ENCODE assay signal across 10 cellular contexts in the genomic region with DNA sequence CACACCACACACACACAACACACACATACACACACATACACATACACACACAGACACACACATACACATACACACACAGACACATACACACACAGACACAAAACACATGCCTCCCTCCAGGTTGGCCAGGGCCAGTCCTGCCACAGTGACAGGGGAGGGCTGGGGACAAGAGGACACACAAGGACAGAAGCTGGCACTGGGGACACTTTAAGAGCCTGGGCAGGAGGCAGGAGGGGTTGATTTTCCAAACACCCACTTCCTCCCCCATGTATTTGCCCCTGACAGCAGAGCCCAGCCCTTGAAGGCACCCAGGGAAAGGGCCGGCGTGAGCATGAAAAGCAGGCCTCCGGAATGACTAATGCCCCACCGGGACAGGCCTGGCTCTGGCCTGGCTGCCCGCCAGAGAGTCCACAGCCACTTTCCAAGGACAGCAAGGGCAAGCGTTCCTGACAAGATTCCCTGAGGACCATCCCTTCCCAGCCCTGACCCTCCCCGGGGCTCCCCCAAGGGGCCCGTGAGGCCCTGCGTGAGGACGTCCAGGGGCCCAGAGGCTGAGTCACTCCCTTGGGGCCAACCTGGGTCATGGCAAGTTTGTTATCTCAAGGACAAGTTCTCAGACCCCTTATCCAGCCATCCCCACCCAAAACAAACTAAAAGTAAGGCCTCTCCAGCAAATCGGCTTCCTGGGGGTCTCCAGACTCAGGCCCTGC.
DNase-seq lines count a peak whose midpoint lies in the region; ATAC-seq and TF ChIP-seq lines count a peak whose summit lies in the region.
"Had no signal": no experiment of that assay in that cellular context is flagged by ENCODE, and none has a peak within 500 bp of the region (broad histone marks: within the 10 kb centered on the region; RNA-seq: fewer than 3 reads in every experiment).

No MANE protein-coding gene starts in this region.

- no peak for ATAC-seq in HG02610 (IDR thresholded peaks at IDR 0.05; ENCODE audit: unreplicated experiment)
- ATAC-seq: activated CD4-positive, CD25-positive, alpha-beta regulatory T cell treated with anti-CD3 and anti-CD28 coated beads, Interleukin-2, amount 50 U/mL, for 24 hours had no signal

- H3K4me1 ChIP-seq in vagina = peaks cover 24% of the 10 kb centered on the region

- no peak for TF ChIP-seq CTCF in vagina (IDR thresholded peaks at IDR 0.05)

- peak; percentile 54 for DNase-seq in activated effector memory CD4-positive, alpha-beta T cell treated with anti-CD3 and anti-CD28 coated beads, Interleukin-2, amount 50 U/mL, for 16 hours
- DNase-seq in activated effector memory CD4-positive, alpha-beta T cell treated with Interleukin-2 at 50 U/mL for 16 hours = no peak
- DNase-seq in erythroblast (lab: John Stamatoyannopoulos, UW) (peak; percentile 88 to 91), midbrain (lab: John Stamatoyannopoulos, UW) (peak; percentile 14), vagina (ENCODE audit: extremely low spot score in 2 of 2) (peak; percentile 77 to 82), cerebellar nuclear complex (lab: John Stamatoyannopoulos, UW) (no peak), SW 1271 (lab: John Stamatoyannopoulos, UW) (no peak)
- DNase-seq: NCI-H1436 treated with DMSO at 0.1 percent for 48 hours had no signal

- no peak overlapping the region for H3K4me3 ChIP-seq in vagina

- H3K27ac ChIP-seq in vagina = peak overlapping the region; percentile 81

- no peak for TF ChIP-seq POLR2A in erythroblast (IDR thresholded peaks at IDR 0.05; ENCODE audit: low read length)
- TF ChIP-seq POLR2A in vagina (IDR thresholded peaks at IDR 0.05) = no peak

- H3K36me3 ChIP-seq in vagina = no peaks in the 10 kb centered on the region

- no peaks in the 10 kb centered on the region for H3K27me3 ChIP-seq in vagina

- no peaks in the 10 kb centered on the region for H3K9me3 ChIP-seq in vagina

- intact Hi-C loops in vagina (cut with DNase I) = loop anchor here (10.0 kb wide), 1 partner anchor 234 kb away; a partner anchor contains a TSS

Comparison
In these comparisons a context has a peak if more than half of its experiments do, and no peak if none do; other contexts are left out.
1. DNase-seq: peak in activated effector memory CD4-positive, alpha-beta T cell treated with anti-CD3 and anti-CD28 coated beads, Interleukin-2, amount 50 U/mL, for 16 hours (single experiment), erythroblast (2 of 2), midbrain (single experiment) and vagina (2 of 2); none in activated effector memory CD4-positive, alpha-beta T cell treated with Interleukin-2 at 50 U/mL for 16 hours (single experiment), cerebellar nuclear complex (0 of 2) and SW 1271 (0 of 2).